In genomic region chr14:49692895-49693737, GRCh38 we compare ENCODE assay signal across 8 cellular contexts. TPM values are rescaled to one million over a fixed set of nuclear protein-coding genes. Genes with fewer than 3 reads are reported as not detected.
DNase-seq lines count a peak whose midpoint lies in the region; ATAC-seq, FAIRE-seq and TF ChIP-seq lines count a peak whose summit lies in the region.

Gene KLHDC1, plus strand, starts transcription at chr14:49693120. Its CDS starts 75 bp downstream, at chr14:49693195.

- H3K36me3 ChIP-seq in body of pancreas (replicated peaks in 1 of 2; ENCODE audit: insufficient read depth in 1 of 2, low read depth in 2 of 2), result no peaks in the 10 kb centered on the region
- no peaks in the 10 kb centered on the region for H3K36me3 ChIP-seq in iPS-15b (ENCODE audit: control insufficient read depth, insufficient read depth, low read length)

- peak within 1 kb of the TSS; percentile 87 to 96 (median 91) for H3K27ac ChIP-seq in body of pancreas

- 1% methylated on average over 17 to 84 of the region's 85 CpGs for WGBS in body of pancreas, 2 donors

- TF ChIP-seq CTCF in body of pancreas (IDR thresholded peaks at IDR 0.05), result no peak

- FAIRE-seq in GM18507 (lab: Jason Lieb, UNC), result peak; percentile 75

- peak; percentile 89 to 94 (median 93) for TF ChIP-seq POLR2A in body of pancreas (IDR thresholded peaks at IDR 0.05)

- peak within 1 kb of the TSS; percentile 85 for H3K9ac ChIP-seq in iPS-15b (ENCODE audit: low read depth, low read length)

- ATAC-seq in HG02938 (IDR thresholded peaks at IDR 0.05; ENCODE audit: unreplicated experiment), result peak; percentile 71
- peak; percentile 87 for ATAC-seq in body of pancreas

- H3K4me1 ChIP-seq in body of pancreas (peaks cover 25% of the 10 kb centered on the region), iPS-15b (ENCODE audit: control insufficient read depth, insufficient read depth, low read length) (peaks cover 3% of the 10 kb centered on the region)

- no peaks in the 10 kb centered on the region for H3K9me3 ChIP-seq in body of pancreas
- H3K9me3 ChIP-seq in iPS-15b (ENCODE audit: control insufficient read depth, insufficient read depth, low read length), result no peaks in the 10 kb centered on the region

- intact Hi-C loops in body of pancreas (cut with DNase I), result no loop called here

- DNase-seq in GM18507 (ENCODE audit: extremely low spot score, insufficient read length, low read depth) (peak; percentile 45), NCI-H1930 (lab: John Stamatoyannopoulos, UW) (peak; percentile 29 to 52), UCSD-AML1 (lab: John Stamatoyannopoulos, UW; ENCODE audit: unreplicated experiment) (peak; percentile 84), body of pancreas (peak; percentile 83 to 85 (median 84)), skeletal muscle cell (ENCODE audit: low read depth) (peak; percentile 33), OCI-M2 (lab: John Stamatoyannopoulos, UW; ENCODE audit: unreplicated experiment) (no peak)

- H3K27me3 ChIP-seq in body of pancreas (no peaks in the 10 kb centered on the region), iPS-15b (ENCODE audit: control insufficient read depth, insufficient read depth, low read length) (peaks cover 29% of the 10 kb centered on the region)

- H3K4me3 ChIP-seq in body of pancreas, result peak within 1 kb of the TSS; percentile 37 to 48
- H3K4me3 ChIP-seq in iPS-15b (ENCODE audit: low read depth, low read length), result peak within 1 kb of the TSS; percentile 79
- peak within 1 kb of the TSS; percentile 72 for H3K4me3 ChIP-seq in skeletal muscle cell (ENCODE audit: low read depth, low read length)

RNA-seq across cellular contexts. Expression of gene KLHDC1, which starts in this region (rescaled TPM):
- total RNA-seq in body of pancreas, result 1 to 10 TPM; 5.3 to 8.6 TPM
